ENCODE assay signal across 11 cellular contexts in genomic region chr2:101342625-101343008, GRCh38. TPM values are rescaled to one million over a fixed set of nuclear protein-coding genes. Genes with fewer than 3 reads are reported as not detected.
"Had no signal": no experiment of that assay in that cellular context is flagged by ENCODE, and none has a peak within 500 bp of the region (broad histone marks: within the 10 kb centered on the region; RNA-seq: fewer than 3 reads in every experiment).

No MANE protein-coding gene starts in this region.

- H3K27ac Mint-ChIP-seq: activated T-helper 17 cell treated with anti-CD3 and anti-CD28 coated beads, Interleukin-2, amount 50 U/mL, for 72 hours had no signal

- H3K4me1 ChIP-seq: tibial artery, vagina had no signal

- H3K27me3 ChIP-seq: esophagus squamous epithelium, tibial artery, vagina had no signal

- H3K9me3 Mint-ChIP-seq: activated T-helper 17 cell treated with anti-CD3 and anti-CD28 coated beads, Interleukin-2, amount 50 U/mL, for 72 hours; naive thymus-derived CD4-positive, alpha-beta T cell had no signal

- H3K27ac ChIP-seq: esophagus squamous epithelium, tibial artery, vagina, WERI-Rb-1 had no signal

- H3K27me3 Mint-ChIP-seq: activated T-helper 17 cell treated with anti-CD3 and anti-CD28 coated beads, Interleukin-2, amount 50 U/mL, for 72 hours had no signal

- H3K36me3 ChIP-seq: esophagus squamous epithelium, tibial artery, vagina, WERI-Rb-1 had no signal

- H3K4me3 ChIP-seq: esophagus squamous epithelium, mucosa of descending colon, tibial artery, vagina had no signal

- H3K9me3 ChIP-seq: esophagus squamous epithelium, mucosa of descending colon, tibial artery, vagina had no signal

- DNase-seq: esophagus squamous epithelium had no signal

RNA-seq across cellular contexts. Expression of gene CREG2, which starts 44.7 kb away (rescaled TPM):
- total RNA-seq: activated T-helper 17 cell treated with anti-CD3 and anti-CD28 coated beads, Interleukin-2, amount 50 U/mL, for 72 hours; left cardiac atrium; posterior vena cava; subcutaneous adipose tissue had no signal
- polyA plus RNA-seq: aorta; naive thymus-derived CD4-positive, alpha-beta T cell had no signal
